ENCODE assay signal across 8 cellular contexts in genomic region chr6:27472617-27473400, GRCh38. TPM values are rescaled to one million over a fixed set of nuclear protein-coding genes. Genes with fewer than 3 reads are reported as not detected.
DNase-seq lines count a peak whose midpoint lies in the region; ATAC-seq and TF ChIP-seq lines count a peak whose summit lies in the region.

ZNF184 (minus strand) TSS chr6:27473105; CDS start chr6:27472294, 811 bp downstream.

- POLR2A ChIA-PET in naive thymus-derived CD8-positive, alpha-beta T cell (lab: Charles Lee) = interaction anchor here (0.6 to 2.1 kb wide), 26 partner anchors 30 to 1446 kb away, joined by 3 to 14 read pairs (median 4); partner anchors contain the start of genes ZNF165 and ZNF391

- peaks cover 11% of the 10 kb centered on the region for H3K27me3 Mint-ChIP-seq in GM23338 (ENCODE audit: insufficient read depth, low read depth, poor library complexity)
- H3K27me3 Mint-ChIP-seq in activated T-helper 17 cell treated with anti-CD3 and anti-CD28 coated beads, Interleukin-2, amount 50 U/mL, for 72 hours = no peaks in the 10 kb centered on the region
- no peaks in the 10 kb centered on the region for H3K27me3 Mint-ChIP-seq in naive thymus-derived CD8-positive, alpha-beta T cell

- H3K27ac Mint-ChIP-seq in GM23338 = peak within 1 kb of the TSS; percentile 98
- peak within 1 kb of the TSS; percentile 97 for H3K27ac Mint-ChIP-seq in activated T-helper 17 cell treated with anti-CD3 and anti-CD28 coated beads, Interleukin-2, amount 50 U/mL, for 72 hours
- peak within 1 kb of the TSS; percentile 93 to 100 (median 98) for H3K27ac Mint-ChIP-seq in naive thymus-derived CD8-positive, alpha-beta T cell

- no peaks in the 10 kb centered on the region for H3K36me3 ChIP-seq in GM23338 (ENCODE audit: insufficient read depth)

- peaks cover 15% of the 10 kb centered on the region; the same call in 1 of the 2 replicates for H3K79me2 ChIP-seq in GM23338 (replicated peaks; ENCODE audit: insufficient read depth)

- peak within 1 kb of the TSS; percentile 99 for H3K4me3 Mint-ChIP-seq in GM23338
- H3K4me3 Mint-ChIP-seq in activated T-helper 17 cell treated with anti-CD3 and anti-CD28 coated beads, Interleukin-2, amount 50 U/mL, for 72 hours = peak within 1 kb of the TSS; percentile 98
- H3K4me3 Mint-ChIP-seq in naive thymus-derived CD8-positive, alpha-beta T cell = peak within 1 kb of the TSS; percentile 79 to 99 (median 98)

- peak within 1 kb of the TSS; percentile 87 for H3K4me2 ChIP-seq in GM23338

- H3K4me3 ChIP-seq in GM23338 = peak within 1 kb of the TSS; percentile 86
- peak within 1 kb of the TSS; percentile 82 for H3K4me3 ChIP-seq in fibroblast of mammary gland (ENCODE audit: control insufficient read depth, low read depth, low read length)

- peak within 1 kb of the TSS; percentile 98 for H2AFZ ChIP-seq in GM23338

- H3K27me3 ChIP-seq in GM23338 (ENCODE audit: insufficient read depth) = peaks cover 18% of the 10 kb centered on the region

- DNase-seq in EH (ENCODE audit: low read depth) = peak; percentile 98
- DNase-seq in GM23338 (ENCODE audit: low spot score) = peak; percentile 99
- peak; percentile 97 for DNase-seq in LHCN-M2 (ENCODE audit: low read depth)
- peak; percentile 99 for DNase-seq in RPMI8226
- peak; percentile 97 for DNase-seq in fibroblast of mammary gland (ENCODE audit: low read depth)
- DNase-seq in naive thymus-derived CD8-positive, alpha-beta T cell = peak; percentile 65 to 93 (median 86)
- DNase-seq in stimulated activated naive CD4-positive, alpha-beta T cell (lab: John Stamatoyannopoulos, UW) = peak; percentile 73 to 93 (median 86)

- TF ChIP-seq CTCF in GM23338 (conservative IDR thresholded peaks at IDR 0.05; ENCODE audit: low read depth in 2 of 2) (peak; percentile 12 to 40; a peak in 3 of 4 replicates), fibroblast of mammary gland (conservative IDR thresholded peaks at IDR 0.05; ENCODE audit: control insufficient read depth, insufficient read depth, low read depth, low read length) (no peak)

- H3K36me3 Mint-ChIP-seq in GM23338 (ENCODE audit: low read depth) = peaks cover 7% of the 10 kb centered on the region; the same call in 2 of the 3 replicates
- H3K36me3 Mint-ChIP-seq in activated T-helper 17 cell treated with anti-CD3 and anti-CD28 coated beads, Interleukin-2, amount 50 U/mL, for 72 hours (ENCODE audit: low read depth) = peaks cover 43% of the 10 kb centered on the region
- H3K36me3 Mint-ChIP-seq in naive thymus-derived CD8-positive, alpha-beta T cell = peaks cover 0 to 26% (median 16%) of the 10 kb centered on the region in 3 donors

- H3K27ac ChIP-seq in GM23338 (ENCODE audit: low read depth) = peak within 1 kb of the TSS; percentile 95

- peaks cover 28% of the 10 kb centered on the region for H3K4me1 ChIP-seq in GM23338 (ENCODE audit: insufficient read depth)

- H3F3A ChIP-seq in GM23338 (replicated peaks; ENCODE audit: low read depth) = peaks cover 6% of the 10 kb centered on the region; the same call in 1 of the 2 replicates

- no peaks in the 10 kb centered on the region for H4K20me1 ChIP-seq in GM23338 (replicated peaks; ENCODE audit: insufficient read depth)

- H3K9me3 Mint-ChIP-seq in GM23338 = peaks cover 4% of the 10 kb centered on the region; the same call in 1 of the 3 replicates
- H3K9me3 Mint-ChIP-seq in activated T-helper 17 cell treated with anti-CD3 and anti-CD28 coated beads, Interleukin-2, amount 50 U/mL, for 72 hours = no peaks in the 10 kb centered on the region
- peaks cover 0 to 3% (median 0%) of the 10 kb centered on the region in 9 donors for H3K9me3 Mint-ChIP-seq in naive thymus-derived CD8-positive, alpha-beta T cell

- H3K4me1 Mint-ChIP-seq in GM23338 = peaks cover 25% of the 10 kb centered on the region
- peaks cover 32% of the 10 kb centered on the region for H3K4me1 Mint-ChIP-seq in activated T-helper 17 cell treated with anti-CD3 and anti-CD28 coated beads, Interleukin-2, amount 50 U/mL, for 72 hours
- H3K4me1 Mint-ChIP-seq in naive thymus-derived CD8-positive, alpha-beta T cell = peaks cover 28 to 62% (median 43%) of the 10 kb centered on the region in 4 donors

- no peaks in the 10 kb centered on the region for H3K9me2 ChIP-seq in GM23338 (ENCODE audit: insufficient read depth)

- peak; percentile 95 for ATAC-seq in GM23338
- peak; percentile 90 for ATAC-seq in activated T-helper 17 cell treated with anti-CD3 and anti-CD28 coated beads, Interleukin-2, amount 50 U/mL, for 72 hours (replicated peaks)
- ATAC-seq in naive thymus-derived CD8-positive, alpha-beta T cell = peak; percentile 74 to 79

TF ChIP-seq in GM23338, 12 proteins besides CTCF, POLR2A, EP300 and RAD21 (continues in another document):
- no peak for TF ChIP-seq REST (IDR thresholded peaks at IDR 0.05; ENCODE audit: unreplicated experiment)
- no peak for TF ChIP-seq STAT1 (IDR thresholded peaks at IDR 0.05; ENCODE audit: unreplicated experiment)
- no peak for TF ChIP-seq EZH2 (IDR thresholded peaks at IDR 0.05; ENCODE audit: low read depth, unreplicated experiment)

RNA-seq across cellular contexts. Expression of gene ZNF184, which starts in this region (rescaled TPM):
- total RNA-seq in GM23338 (2014; rRNA removed; shearing (Covaris generic)) = 7.7 and 10.6 TPM in 2 replicates
- polyA plus RNA-seq in GM23338 (2016; fragmentation: Nextera tagmentation; extraction: Ambion mirVana) = 4.9 and 6.0 TPM in 2 replicates
- 11.5 and 15.7 TPM in 2 replicates for total RNA-seq in LHCN-M2 (2014; rRNA removed)
- 2.7 TPM for polyA plus RNA-seq in LHCN-M2 (2012)
- total RNA-seq in activated T-helper 17 cell treated with anti-CD3 and anti-CD28 coated beads, Interleukin-2, amount 50 U/mL, for 72 hours = 10 to 100 TPM in 1 of 2 donors, 1 to 10 TPM in 1; 8.1 to 11.2 TPM
- total RNA-seq in naive thymus-derived CD8-positive, alpha-beta T cell = 10 to 100 TPM; 10.4 to 10.8 TPM
- 1 to 10 TPM; 3.8 to 7.8 (median 7.8) TPM for polyA plus RNA-seq in naive thymus-derived CD8-positive, alpha-beta T cell

Comparison
In these comparisons a context has a peak if more than half of its experiments do, and no peak if none do; other contexts are left out.
1. Peak in every context shown above with its lines: DNase-seq, ATAC-seq, H3K4me3 ChIP-seq and H3K27ac ChIP-seq.